In genomic region chr2:120254178-120254577, GRCh38 we compare ENCODE assay signal across 8 cellular contexts. TPM values are rescaled to one million over a fixed set of nuclear protein-coding genes. Genes with fewer than 3 reads are reported as not detected.
DNase-seq lines count a peak whose midpoint lies in the region; ATAC-seq, FAIRE-seq and TF ChIP-seq lines count a peak whose summit lies in the region.

No MANE protein-coding gene starts in this region.

- in situ Hi-C loops in GM12878 (cut with MboI) = no loop called here

- WGBS in GM12878 (ENCODE audit: insufficient coverage, insufficient replicate concordance, low lambda C conversion rate, missing lambda C conversion rate) = 64% methylated on average over 8 of the region's 8 CpGs
- WGBS in mesendoderm (ENCODE audit: extremely low coverage, insufficient coverage, low lambda C conversion rate) = no CpG with 5 or more reads among the region's 8 CpGs
- WGBS in upper lobe of left lung, 2 donors = 48 to 51% methylated on average over 8 of the region's 8 CpGs

- SMC1A ChIA-PET in GM12878 (lab: Charles Lee; ENCODE audit: uncharacterized antibody, unreplicated experiment) = interaction anchor here (0.7 to 1.2 kb wide), 3 partner anchors 23 to 41 kb away, joined by 3 read pairs; no protein-coding TSS in a partner anchor

- no peaks in the 10 kb centered on the region for H3K27me3 ChIP-seq in GM12878 (replicated peaks in 1 of 2; ENCODE audit: control insufficient read depth in 2 of 2, insufficient read depth in 2 of 2, low read length in 1 of 2)
- H3K27me3 ChIP-seq in mesendoderm (ENCODE audit: insufficient read depth, low read length, poor library complexity) = peaks cover 4% of the 10 kb centered on the region
- H3K27me3 ChIP-seq in upper lobe of left lung = no peaks in the 10 kb centered on the region

- H3K4me2 ChIP-seq in GM12878 (ENCODE audit: control insufficient read depth, insufficient read depth) (peak overlapping the region; percentile 77), mesendoderm (ENCODE audit: low read length) (peak overlapping the region; percentile 68)

- no peaks in the 10 kb centered on the region for H3K9me3 Mint-ChIP-seq in activated naive CD4-positive, alpha-beta T cell treated with anti-CD3 and anti-CD28 coated beads, Interleukin-2, amount 50 U/mL, for 24 hours
- H3K9me3 Mint-ChIP-seq in activated naive CD4-positive, alpha-beta T cell treated with anti-CD3 and anti-CD28 coated beads, Interleukin-2, amount 50 U/mL, for 72 hours = peaks cover 5 to 23% of the 10 kb centered on the region in 2 donors

- H2BK120ac ChIP-seq in mesendoderm (ENCODE audit: low read depth, low read length) = no peak overlapping the region

- H4K8ac ChIP-seq in mesendoderm (ENCODE audit: low read depth, low read length) = no peak overlapping the region

- H3K9ac ChIP-seq in GM12878 (ENCODE audit: control insufficient read depth, insufficient read depth, low read length) (peak overlapping the region; percentile 0; the same call in 1 of the 2 replicates), mesendoderm (ENCODE audit: low read length) (no peak overlapping the region)

- peak overlapping the region; percentile 0 for H3K27ac Mint-ChIP-seq in activated naive CD4-positive, alpha-beta T cell treated with anti-CD3 and anti-CD28 coated beads, Interleukin-2, amount 50 U/mL, for 24 hours
- H3K27ac Mint-ChIP-seq in activated naive CD4-positive, alpha-beta T cell treated with anti-CD3 and anti-CD28 coated beads, Interleukin-2, amount 50 U/mL, for 72 hours = no peak overlapping the region

- RAD21 ChIA-PET in GM12878 (lab: Charles Lee; ENCODE audit: unreplicated experiment) = interaction anchor here (0.9 to 3.7 kb wide), 6 partner anchors 23 to 57 kb away, joined by 4 to 53 read pairs (median 14); partner anchors contain the start of gene TMEM185B

- H3K4me1 ChIP-seq in GM12878 (ENCODE audit: control insufficient read depth, insufficient read depth, low read length) = peaks cover 3% of the 10 kb centered on the region; the same call in 1 of the 2 replicates
- peaks cover 7% of the 10 kb centered on the region for H3K4me1 ChIP-seq in mesendoderm (ENCODE audit: control insufficient read depth, low read depth, low read length)
- peaks cover 25 to 58% (median 38%) of the 10 kb centered on the region in 4 donors for H3K4me1 ChIP-seq in upper lobe of left lung

- H3K27ac ChIP-seq in GM12878 (ENCODE audit: control insufficient read depth, insufficient read depth) (no peak overlapping the region), mesendoderm (ENCODE audit: low read depth, low read length) (no peak overlapping the region), upper lobe of left lung (peak overlapping the region in 3 of 4 donors; percentile 94 to 99 (median 95))

- H3K36me3 Mint-ChIP-seq in activated naive CD4-positive, alpha-beta T cell treated with anti-CD3 and anti-CD28 coated beads, Interleukin-2, amount 50 U/mL, for 24 hours = peaks cover 4% of the 10 kb centered on the region
- H3K36me3 Mint-ChIP-seq in activated naive CD4-positive, alpha-beta T cell treated with anti-CD3 and anti-CD28 coated beads, Interleukin-2, amount 50 U/mL, for 72 hours = peaks cover 20 to 57% of the 10 kb centered on the region in 2 donors

- H3K79me1 ChIP-seq in mesendoderm (ENCODE audit: low read length) = peaks cover 4% of the 10 kb centered on the region

- FAIRE-seq in GM12878 (lab: Jason Lieb, UNC) = no peak

- ATAC-seq in activated naive CD4-positive, alpha-beta T cell treated with anti-CD3 and anti-CD28 coated beads, Interleukin-2, amount 50 U/mL, for 72 hours = no peak
- no peak for ATAC-seq in GM12878
- no peak for ATAC-seq in upper lobe of left lung (ENCODE audit: low FRiP score in 2 of 2)

- intact Hi-C loops in GM12878 (cut with micrococcal nuclease; ENCODE audit: unreplicated experiment) = no loop called here

- peaks cover 3% of the 10 kb centered on the region; the same call in 1 of the 3 replicates for H3K9me3 ChIP-seq in GM12878 (replicated peaks; ENCODE audit: control insufficient read depth, insufficient read depth, low read length)
- no peaks in the 10 kb centered on the region for H3K9me3 ChIP-seq in upper lobe of left lung

- no peak overlapping the region for H2AFZ ChIP-seq in GM12878 (ENCODE audit: control insufficient read depth, low read depth, low read length)

- H3K36me3 ChIP-seq in GM12878 (ENCODE audit: control insufficient read depth in 2 of 2, insufficient read depth in 2 of 2, low read length in 1 of 2) = no peaks in the 10 kb centered on the region
- H3K36me3 ChIP-seq in mesendoderm (ENCODE audit: control insufficient read depth, insufficient read depth, low read length) = no peaks in the 10 kb centered on the region
- no peaks in the 10 kb centered on the region for H3K36me3 ChIP-seq in upper lobe of left lung

- no peak overlapping the region for H2AK5ac ChIP-seq in mesendoderm (ENCODE audit: low read length)

- peak overlapping the region; percentile 96 for H3K56ac ChIP-seq in mesendoderm (ENCODE audit: low read length)

- no peaks in the 10 kb centered on the region for H3K27me3 Mint-ChIP-seq in activated naive CD4-positive, alpha-beta T cell treated with anti-CD3 and anti-CD28 coated beads, Interleukin-2, amount 50 U/mL, for 24 hours

- CTCF ChIA-PET in GM12878 (lab: Yijun Ruan, JAX) = interaction anchor here (0.5 to 2.2 kb wide), 5 partner anchors 26 to 493 kb away, joined by 3 to 11 read pairs (median 4); no protein-coding TSS in a partner anchor

- no peak overlapping the region for H2BK5ac ChIP-seq in mesendoderm (ENCODE audit: low read length)

- H3K79me2 ChIP-seq in GM12878 (ENCODE audit: control insufficient read depth, insufficient read depth, low read length) = peaks cover 43% of the 10 kb centered on the region
- no peaks in the 10 kb centered on the region for H3K79me2 ChIP-seq in mesendoderm (ENCODE audit: control insufficient read depth, insufficient read depth, low read length)

- H4K20me1 ChIP-seq in GM12878 (ENCODE audit: control insufficient read depth, insufficient read depth) = no peaks in the 10 kb centered on the region

- TF ChIP-seq POLR2A in GM12878 (IDR thresholded peaks at IDR 0.05; ENCODE audit: low read depth, low read length) = no peak
- no peak for TF ChIP-seq POLR2A in upper lobe of left lung (IDR thresholded peaks at IDR 0.05)

- TF ChIP-seq CTCF in GM12878 (IDR thresholded peaks at IDR 0.05 in 2 of 3, conservative IDR thresholded peaks at IDR 0.05 in 1 of 3; ENCODE audit: control insufficient read depth in 2 of 3, extremely low read depth in 1 of 3, insufficient read depth in 1 of 3, low read depth in 3 of 3, low read length in 3 of 3) (no peak), upper lobe of left lung (IDR thresholded peaks at IDR 0.05) (no peak), GM20000 (IDR thresholded peaks at IDR 0.05; ENCODE audit: extremely low read depth, missing control alignments) (no peak)

- H3K4me3 ChIP-seq in GM12878 = peak overlapping the region; percentile 91
- no peak overlapping the region for H3K4me3 ChIP-seq in mesendoderm (ENCODE audit: low read length)
- H3K4me3 ChIP-seq in upper lobe of left lung = peak overlapping the region in 3 of 4 donors; percentile 91 to 98 (median 94)

- BruUV-seq in GM12878 (replicated peaks; lab: Mats Ljungman, UMichigan) = TSS peak; percentile 55

- POLR2A ChIA-PET in GM12878 (lab: Charles Lee) = interaction anchor here (0.7 to 1.4 kb wide), 4 partner anchors 11 to 53 kb away, joined by 3 to 5 read pairs (median 4); no protein-coding TSS in a partner anchor

- H3K4me1 Mint-ChIP-seq in activated naive CD4-positive, alpha-beta T cell treated with anti-CD3 and anti-CD28 coated beads, Interleukin-2, amount 50 U/mL, for 24 hours = peaks cover 61% of the 10 kb centered on the region

- no peak overlapping the region for H3K18ac ChIP-seq in mesendoderm (ENCODE audit: low read length)

- TF ChIP-seq RAD21 in GM12878 (IDR thresholded peaks at IDR 0.05; ENCODE audit: insufficient read depth, low read depth, low read length) = no peak

- no peak for DNase-seq in activated naive CD4-positive, alpha-beta T cell treated with anti-CD3 and anti-CD28 coated beads, Interleukin-2, amount 50 U/mL, for 72 hours (ENCODE audit: low spot score in 2 of 2)
- DNase-seq in GM12878 (ENCODE audit: low read depth, low spot score) (no peak), mesendoderm (no peak), upper lobe of left lung (no peak), NCI-H146 (lab: John Stamatoyannopoulos, UW) (no peak), GM20000 (ENCODE audit: low spot score) (no peak), midbrain (lab: John Stamatoyannopoulos, UW) (no peak)

- no peak overlapping the region for H3K23ac ChIP-seq in mesendoderm (ENCODE audit: low read length)

- TF ChIP-seq EP300 in GM12878 (IDR thresholded peaks at IDR 0.05; ENCODE audit: borderline replicate concordance in 1 of 2, control insufficient read depth in 1 of 2, low read depth in 2 of 2, low read length in 2 of 2) (no peak), upper lobe of left lung (IDR thresholded peaks at IDR 0.05) (no peak)

- no peak overlapping the region for H2BK15ac ChIP-seq in mesendoderm (replicated peaks; ENCODE audit: low read depth)

- no peak overlapping the region for H4K5ac ChIP-seq in mesendoderm (ENCODE audit: low read length)

- peak overlapping the region; percentile 89 for H3K4me3 Mint-ChIP-seq in activated naive CD4-positive, alpha-beta T cell treated with anti-CD3 and anti-CD28 coated beads, Interleukin-2, amount 50 U/mL, for 24 hours

- H3K4ac ChIP-seq in mesendoderm (ENCODE audit: low read depth, low read length) = no peak overlapping the region

RNA-seq across cellular contexts. Expression of gene RALB, which starts 1.5 kb away (rescaled TPM):
- total RNA-seq in activated naive CD4-positive, alpha-beta T cell treated with anti-CD3 and anti-CD28 coated beads, Interleukin-2, amount 50 U/mL, for 72 hours = 10 to 100 TPM; 25.9 to 66.7 TPM
- 11.1 and 12.0 TPM in 2 replicates for total RNA-seq in GM12878 (2013; cell fraction: nucleolus; rRNA removed)
- total RNA-seq in GM12878 (2014; rRNA removed) = 21.3 and 26.6 TPM in 2 replicates
- total RNA-seq in GM12878 (2014; rRNA removed; fragmentation: Illumina TruSeq; extraction: Trizol) = 23.5 and 24.7 TPM in 2 replicates
- total RNA-seq in GM12878 (2021) = 21.7 and 22.5 TPM in 2 replicates
- 25.6 TPM for polyA plus RNA-seq in GM12878 (2011; ENCODE audit: low read depth)
- 39.9 and 58.5 TPM in 2 replicates for polyA plus RNA-seq in GM12878 (2011; rRNA removed)
- polyA plus RNA-seq in GM12878 (2011; cell fraction: cytosol; rRNA removed) = 23.2 and 27.7 TPM in 2 replicates
- polyA plus RNA-seq in GM12878 (2011; cell fraction: nucleus; rRNA removed) = 12.5 and 12.6 TPM in 2 replicates
- polyA plus RNA-seq in GM12878 (2012) = 33.2 and 42.0 TPM in 2 replicates
- 36.6 and 40.7 TPM in 2 replicates for polyA plus RNA-seq in GM12878 (2014; fragmentation: Illumina TruSeq; extraction: Trizol)
- 10 to 100 TPM in 1 of 2 experiments, 1 to 10 TPM in 1; 8.3 to 15.9 TPM for polyA plus RNA-seq in GM12878 (2014; fragmentation: Nextera tagmentation; extraction: Ambion mirVana)
- 18.6 and 23.6 TPM in 2 replicates for polyA plus RNA-seq in GM12878 (2014; rRNA removed)
- polyA plus RNA-seq in GM12878 (2016; fragmentation: Nextera tagmentation; extraction: Ambion mirVana) = 10 to 100 TPM; 47.6 to 54.0 TPM
- 14.6 and 17.8 TPM in 2 replicates for polyA minus RNA-seq in GM12878 (2011; rRNA and poly(A)+ RNA removed)
- polyA minus RNA-seq in GM12878 (2011; cell fraction: cytosol; rRNA and poly(A)+ RNA removed) = 7.1 and 10.8 TPM in 2 replicates
- 3.9 and 6.3 TPM in 2 replicates for polyA minus RNA-seq in GM12878 (2011; cell fraction: nucleus; rRNA and poly(A)+ RNA removed)
- polyA plus RNA-seq in mesendoderm (2013, experiment 1 of 2) = 12.0 TPM
- 11.6 TPM for polyA plus RNA-seq in mesendoderm (2013, experiment 2 of 2)
- 10 to 100 TPM; 23.0 to 85.8 (median 46.5) TPM for total RNA-seq in upper lobe of left lung

RNA-seq across cellular contexts. Expression of gene TMEM185B, which starts 31.0 kb away (rescaled TPM):
- 10 to 100 TPM; 11.9 to 22.5 TPM for total RNA-seq in activated naive CD4-positive, alpha-beta T cell treated with anti-CD3 and anti-CD28 coated beads, Interleukin-2, amount 50 U/mL, for 72 hours
- total RNA-seq in GM12878 (2013; cell fraction: nucleolus; rRNA removed) = 24.6 and 27.0 TPM in 2 replicates
- total RNA-seq in GM12878 (2014; rRNA removed) (17.2 and 18.0 TPM in 2 replicates), GM12878 (2014; rRNA removed; fragmentation: Illumina TruSeq; extraction: Trizol) (7.3 and 7.6 TPM in 2 replicates), GM12878 (2021) (19.7 and 20.9 TPM in 2 replicates), upper lobe of left lung (10 to 100 TPM; 15.3 to 29.3 (median 25.5) TPM)
- 7.1 TPM for polyA plus RNA-seq in GM12878 (2011; ENCODE audit: low read depth)
- polyA plus RNA-seq in GM12878 (2011; rRNA removed) (5.5 and 8.7 TPM in 2 replicates), GM12878 (2014; fragmentation: Illumina TruSeq; extraction: Trizol) (18.1 and 19.4 TPM in 2 replicates), GM12878 (2014; fragmentation: Nextera tagmentation; extraction: Ambion mirVana) (1 to 10 TPM; 2.4 to 3.2 TPM), GM12878 (2014; rRNA removed) (12.5 and 14.1 TPM in 2 replicates), GM12878 (2016; fragmentation: Nextera tagmentation; extraction: Ambion mirVana) (10 to 100 TPM; 16.5 to 17.5 TPM)
- 9.9 and 12.3 TPM in 2 replicates for polyA plus RNA-seq in GM12878 (2011; cell fraction: cytosol; rRNA removed)
- polyA plus RNA-seq in GM12878 (2011; cell fraction: nucleus; rRNA removed) = 20.8 and 23.2 TPM in 2 replicates
- polyA plus RNA-seq in GM12878 (2012) = 10.4 and 13.4 TPM in 2 replicates
- polyA minus RNA-seq in GM12878 (2011; rRNA and poly(A)+ RNA removed) = 10.8 and 12.3 TPM in 2 replicates
- polyA minus RNA-seq in GM12878 (2011; cell fraction: cytosol; rRNA and poly(A)+ RNA removed) = 4.2 and 4.3 TPM in 2 replicates
- polyA minus RNA-seq in GM12878 (2011; cell fraction: nucleus; rRNA and poly(A)+ RNA removed) = 14.5 and 25.3 TPM in 2 replicates
- polyA plus RNA-seq in mesendoderm (2013, experiment 1 of 2) = 13.8 TPM
- polyA plus RNA-seq in mesendoderm (2013, experiment 2 of 2) = 14.3 TPM

Comparison
In these comparisons a context has a peak if more than half of its experiments do, and no peak if none do; other contexts are left out.
1. H3K27ac ChIP-seq: peak in upper lobe of left lung (3 of 4); none in GM12878 (single experiment) and mesendoderm (single experiment).